ENCODE assay signal across 22 cellular contexts in the genomic region with DNA sequence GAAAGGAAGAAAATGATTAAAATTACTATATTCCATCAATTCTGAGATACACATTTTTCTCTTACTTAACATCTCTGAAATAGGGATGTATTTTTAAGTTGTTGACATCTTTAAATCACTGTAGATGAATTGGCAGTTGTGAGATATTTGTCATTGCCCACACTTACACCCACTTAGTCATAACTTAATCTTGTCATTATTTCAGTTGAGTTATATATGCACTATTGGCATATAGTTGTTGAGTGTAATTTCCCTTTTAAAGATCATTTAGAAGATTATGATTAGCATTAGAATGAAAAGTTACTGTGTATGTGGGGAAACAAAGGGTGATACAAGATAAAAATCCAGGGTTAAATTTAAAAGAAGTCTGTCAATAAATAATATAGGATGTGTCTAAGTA. TPM values are rescaled to one million over a fixed set of nuclear protein-coding genes. Genes with fewer than 3 reads are reported as not detected.
DNase-seq lines count a peak whose midpoint lies in the region; ATAC-seq and TF ChIP-seq lines count a peak whose summit lies in the region.
"Had no signal": no experiment of that assay in that cellular context is flagged by ENCODE, and none has a peak within 500 bp of the region (broad histone marks: within the 10 kb centered on the region; RNA-seq: fewer than 3 reads in every experiment).

No MANE protein-coding gene starts in this region.

- H3K4me3 ChIP-seq in HFF-Myc (replicated peaks; ENCODE audit: low read depth, low read length) = peak overlapping the region; percentile 63; the same call in 1 of the 2 replicates
- H3K4me3 ChIP-seq in adipocyte (ENCODE audit: low read length) = peak overlapping the region; percentile 99
- peak overlapping the region; percentile 74 for H3K4me3 ChIP-seq in neural cell (ENCODE audit: low read length)
- H3K4me3 ChIP-seq: suprapubic skin, vagina had no signal

- H4K20me1 ChIP-seq in neural cell (ENCODE audit: insufficient read depth) = no peaks in the 10 kb centered on the region

- TF ChIP-seq RAD21 in neural cell (conservative IDR thresholded peaks at IDR 0.05) = no peak

- H3K9ac ChIP-seq in adipocyte (ENCODE audit: low read length) = peak overlapping the region; percentile 99
- no peak overlapping the region for H3K9ac ChIP-seq in neural cell (ENCODE audit: low read length)

- H3K27ac Mint-ChIP-seq in activated T-cell treated with anti-CD3 and anti-CD28 coated beads, Interleukin-2, amount 50 U/mL, for 72 hours = peak overlapping the region; percentile 92
- H3K27ac Mint-ChIP-seq: activated CD4-positive, alpha-beta T cell treated with anti-CD3 and anti-CD28 coated beads, Interleukin-2, amount 10 ng/mL, durations not matched to agents 7 days and 5 days had no signal

- H3K9me2 ChIP-seq in neural cell (ENCODE audit: insufficient read depth, low read length) = no peaks in the 10 kb centered on the region

- H3K27me3 ChIP-seq in adipocyte (replicated peaks; ENCODE audit: control insufficient read depth, insufficient read depth, low read length) (no peaks in the 10 kb centered on the region), neural cell (ENCODE audit: insufficient read depth, low read depth, low read length) (no peaks in the 10 kb centered on the region)
- H3K27me3 ChIP-seq: spleen, suprapubic skin, vagina had no signal

- DNase-seq in activated T-cell treated with anti-CD3 and anti-CD28 coated beads, Interleukin-2, amount 50 U/mL, for 72 hours = no peak
- no peak for DNase-seq in activated T-cell treated with anti-CD3 and anti-CD28 coated beads, Interleukin-2, amount 50 U/mL, for 1 hour
- DNase-seq in HFF-Myc (ENCODE audit: extremely low read depth, low read depth) (no peak), adipocyte (ENCODE audit: low read depth) (no peak), NCI-H510A treated with DMSO at 0.1 percent for 48 hours (lab: John Stamatoyannopoulos, UW) (no peak), iPS-NIHi11 (ENCODE audit: low spot score) (no peak)
- DNase-seq: activated CD4-positive, alpha-beta T cell treated with anti-CD3 and anti-CD28 coated beads, Interleukin-2, amount 10 ng/mL, durations not matched to agents 7 days and 5 days; KBM-7; NCI-H1092; NCI-H2029 treated with DMSO at 0.1 percent for 48 hours; NCI-H446; spleen; stimulated activated CD8-positive, alpha-beta memory T cell treated with anti-CD3 and anti-CD28 coated beads, Interleukin-4, amount 100 ng/mL, for 48 hours had no signal

- H3K27ac ChIP-seq in neural cell (ENCODE audit: low read length) = no peak overlapping the region
- H3K27ac ChIP-seq: spleen, suprapubic skin, vagina had no signal

- H3K9me3 Mint-ChIP-seq in activated T-cell treated with anti-CD3 and anti-CD28 coated beads, Interleukin-2, amount 50 U/mL, for 72 hours = no peaks in the 10 kb centered on the region

- no peak overlapping the region for H3K4me2 ChIP-seq in neural cell (ENCODE audit: low read length)

- H3K4me1 ChIP-seq in adipocyte (ENCODE audit: control insufficient read depth, insufficient read depth, low read length) = peaks cover 37% of the 10 kb centered on the region

- H3K4me1 Mint-ChIP-seq in activated T-cell treated with anti-CD3 and anti-CD28 coated beads, Interleukin-2, amount 50 U/mL, for 72 hours (ENCODE audit: low read depth) = peaks cover 34% of the 10 kb centered on the region

- TF ChIP-seq EP300 in neural cell (conservative IDR thresholded peaks at IDR 0.05; ENCODE audit: poor library complexity, severe bottlenecking) = no peak

- no peaks in the 10 kb centered on the region for H3K27me3 Mint-ChIP-seq in activated T-cell treated with anti-CD3 and anti-CD28 coated beads, Interleukin-2, amount 50 U/mL, for 72 hours (ENCODE audit: low read depth)
- H3K27me3 Mint-ChIP-seq: activated CD4-positive, alpha-beta T cell treated with anti-CD3 and anti-CD28 coated beads, Interleukin-2, amount 10 ng/mL, durations not matched to agents 7 days and 5 days had no signal

- H3K79me2 ChIP-seq in neural cell (replicated peaks; ENCODE audit: insufficient read depth, low read length) = peaks cover 54% of the 10 kb centered on the region

- no peak for TF ChIP-seq CTCF in HFF-Myc (IDR thresholded peaks at IDR 0.05; ENCODE audit: low read depth, low read length, missing control alignments)
- no peak for TF ChIP-seq CTCF in neural cell (IDR thresholded peaks at IDR 0.05; ENCODE audit: poor library complexity, severe bottlenecking)

- H2AFZ ChIP-seq in neural cell (ENCODE audit: low read depth, low read length) = no peak overlapping the region

- H3K4me3 Mint-ChIP-seq in activated T-cell treated with anti-CD3 and anti-CD28 coated beads, Interleukin-2, amount 50 U/mL, for 72 hours = peak overlapping the region in 1 of 2 donors; percentile 16
- H3K4me3 Mint-ChIP-seq: activated CD4-positive, alpha-beta T cell treated with anti-CD3 and anti-CD28 coated beads, Interleukin-2, amount 10 ng/mL, durations not matched to agents 7 days and 5 days; CD14-positive monocyte had no signal

- H3F3A ChIP-seq in neural cell (ENCODE audit: insufficient read depth, low read length, poor library complexity, severe bottlenecking) = peaks cover 6% of the 10 kb centered on the region

- H3K36me3 ChIP-seq in adipocyte (ENCODE audit: control insufficient read depth, insufficient read depth, low read length, severe bottlenecking) = no peaks in the 10 kb centered on the region
- no peaks in the 10 kb centered on the region for H3K36me3 ChIP-seq in neural cell (ENCODE audit: insufficient read depth, low read length)

- peaks cover 4 to 18% of the 10 kb centered on the region in 2 donors for H3K36me3 Mint-ChIP-seq in activated T-cell treated with anti-CD3 and anti-CD28 coated beads, Interleukin-2, amount 50 U/mL, for 72 hours (ENCODE audit: insufficient read depth in 2 of 2)

- H3K9me3 ChIP-seq in adipocyte (ENCODE audit: control insufficient read depth, low read length) = no peaks in the 10 kb centered on the region
- H3K9me3 ChIP-seq in neural cell (ENCODE audit: low read length) = no peaks in the 10 kb centered on the region
- H3K9me3 ChIP-seq: suprapubic skin, vagina had no signal

- peak in 1 of 2 donors; percentile 14 for ATAC-seq in activated T-cell treated with anti-CD3 and anti-CD28 coated beads, Interleukin-2, amount 50 U/mL, for 72 hours (replicated peaks in 1 of 2)
- ATAC-seq in GM18502 (IDR thresholded peaks at IDR 0.05; ENCODE audit: poor library complexity, unreplicated experiment) = no peak

TF ChIP-seq in neural cell, 6 proteins besides CTCF, POLR2A, EP300 and RAD21:
- TF ChIP-seq POLR2AphosphoS5 (IDR thresholded peaks at IDR 0.05) (no peak), MXI1 (conservative IDR thresholded peaks at IDR 0.05; ENCODE audit: poor library complexity, severe bottlenecking) (no peak), REST (IDR thresholded peaks at IDR 0.05; ENCODE audit: borderline replicate concordance) (no peak), SMC3 (conservative IDR thresholded peaks at IDR 0.05; ENCODE audit: poor library complexity) (no peak), TAF1 (IDR thresholded peaks at IDR 0.05; ENCODE audit: low read depth) (no peak), EZH2 (IDR thresholded peaks at IDR 0.05; ENCODE audit: borderline replicate concordance, insufficient read depth, low read length, poor library complexity, severe bottlenecking) (no peak)

RNA-seq across cellular contexts. Expression of gene AIMP1, which starts 2.2 kb away (rescaled TPM):
- 10 to 100 TPM; 49.7 to 51.7 TPM for total RNA-seq in activated T-cell treated with anti-CD3 and anti-CD28 coated beads, Interleukin-2, amount 50 U/mL, for 72 hours
- 46.5 and 52.1 TPM in 2 replicates for polyA plus RNA-seq in neural cell
- polyA minus RNA-seq in neural cell = 40.9 and 45.6 TPM in 2 replicates

RNA-seq across cellular contexts. Expression of gene TBCK, which starts 2.5 kb away (rescaled TPM):
- 10 to 100 TPM; 49.0 to 51.9 TPM for total RNA-seq in activated T-cell treated with anti-CD3 and anti-CD28 coated beads, Interleukin-2, amount 50 U/mL, for 72 hours
- 53.8 and 55.0 TPM in 2 replicates for polyA plus RNA-seq in neural cell
- 143 and 158 TPM in 2 replicates for polyA minus RNA-seq in neural cell

RNA-seq across cellular contexts. Expression of gene GIMD1, which starts 50.1 kb away (rescaled TPM):
- total RNA-seq in activated T-cell treated with anti-CD3 and anti-CD28 coated beads, Interleukin-2, amount 50 U/mL, for 72 hours = not detected
- polyA plus RNA-seq in neural cell = not detected in 2 replicates
- not detected in 2 replicates for polyA minus RNA-seq in neural cell
- total RNA-seq: A673; activated CD4-positive, alpha-beta T cell treated with anti-CD3 and anti-CD28 coated beads, Interleukin-2, amount 10 ng/mL, durations not matched to agents 7 days and 5 days; dermis microvascular lymphatic vessel endothelial cell; pulmonary artery endothelial cell; spleen; suprapubic skin; vagina had no signal
- polyA plus RNA-seq: CD14-positive monocyte, esophagus, spleen had no signal
